In the genomic region with DNA sequence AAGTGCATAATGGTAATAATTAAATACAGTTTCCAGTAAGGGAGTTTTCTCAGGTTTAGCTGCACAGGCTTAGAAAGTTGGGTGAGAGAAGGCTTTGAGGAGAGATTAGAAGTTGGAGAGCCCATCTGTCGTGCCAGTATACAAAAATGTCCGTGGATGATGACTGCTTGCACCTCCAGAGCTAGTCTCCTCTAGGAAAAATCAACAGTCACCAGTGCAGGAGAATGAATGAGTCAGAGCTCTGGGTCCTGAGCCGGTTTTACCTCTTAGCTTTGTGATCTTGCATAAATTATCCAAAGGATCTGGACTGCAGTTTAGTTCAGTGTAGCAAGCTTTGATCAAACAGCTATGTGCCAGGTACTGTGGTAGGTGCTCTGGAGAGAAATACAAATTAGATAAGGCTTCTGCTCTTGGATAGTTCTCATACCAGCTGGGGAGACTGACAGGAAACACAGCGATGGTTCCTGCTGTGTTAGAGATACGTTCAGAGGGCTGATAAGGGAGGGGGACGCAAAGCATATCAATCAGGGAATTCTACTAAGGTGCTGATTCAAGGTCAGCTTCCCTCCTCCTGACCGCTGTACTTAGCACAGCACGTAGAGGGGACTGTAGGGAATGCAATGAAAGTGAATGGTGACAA, we compare ENCODE assay signal across 9 cellular contexts.
DNase-seq lines count a peak whose midpoint lies in the region; ATAC-seq, FAIRE-seq and TF ChIP-seq lines count a peak whose summit lies in the region.
"Had no signal": no experiment of that assay in that cellular context is flagged by ENCODE, and none has a peak within 500 bp of the region (broad histone marks: within the 10 kb centered on the region; RNA-seq: fewer than 3 reads in every experiment).

No MANE protein-coding gene starts in this region.

- H2BK5ac ChIP-seq in mesenchymal stem cell (ENCODE audit: low read depth, low read length, poor library complexity, severe bottlenecking), result no peak overlapping the region

- no peak overlapping the region for H3K9ac ChIP-seq in mesenchymal stem cell (ENCODE audit: low read length)

- ATAC-seq in HG03378 (IDR thresholded peaks at IDR 0.05; ENCODE audit: unreplicated experiment) (no peak), GM21723 (IDR thresholded peaks at IDR 0.05; ENCODE audit: unreplicated experiment) (no peak)

- H3K4me3 ChIP-seq in bronchial epithelial cell (ENCODE audit: low read depth, low read length) (no peak overlapping the region), mesenchymal stem cell (ENCODE audit: insufficient read depth in 1 of 2, low read depth in 1 of 2, low read length in 2 of 2) (no peak overlapping the region), dorsolateral prefrontal cortex (no peak overlapping the region)

- peaks cover 9% of the 10 kb centered on the region for H3K79me1 ChIP-seq in mesenchymal stem cell (replicated peaks; ENCODE audit: low read length, poor library complexity, severe bottlenecking)

- no peak for FAIRE-seq in bronchial epithelial cell (lab: Jason Lieb, UNC)
- FAIRE-seq: endometrium had no signal

- H3K9me3 ChIP-seq in mesenchymal stem cell (ENCODE audit: control insufficient read depth, low read length), result no peaks in the 10 kb centered on the region

- peak overlapping the region in 1 of 2 experiments; percentile 84 for H2BK12ac ChIP-seq in mesenchymal stem cell (ENCODE audit: low read length in 2 of 2)

- no peak overlapping the region for H4K8ac ChIP-seq in mesenchymal stem cell (ENCODE audit: low read length)

- intact Hi-C loops in dorsolateral prefrontal cortex (cut with DNase I), result no loop called here

- H3K36me3 Mint-ChIP-seq in activated CD4-positive, alpha-beta memory T cell treated with anti-CD3 and anti-CD28 coated beads, Interleukin-2, amount 10 ng/mL, durations not matched to agents 7 days and 5 days (ENCODE audit: low read depth), result no peaks in the 10 kb centered on the region

- H2AK5ac ChIP-seq in mesenchymal stem cell (ENCODE audit: low read length, severe bottlenecking), result peak overlapping the region; percentile 7

- DNase-seq in COLO829 (ENCODE audit: low spot score) (peak; percentile 62), NCI-H1105 (lab: John Stamatoyannopoulos, UW) (peak; percentile 16), bronchial epithelial cell (ENCODE audit: low read depth) (peak; percentile 92), mesenchymal stem cell (peak; percentile 88), dorsolateral prefrontal cortex (no peak)
- no peak for DNase-seq in activated CD4-positive, alpha-beta memory T cell treated with anti-CD3 and anti-CD28 coated beads, Interleukin-2, amount 10 ng/mL, durations not matched to agents 7 days and 5 days

- H3K9me3 Mint-ChIP-seq in activated CD4-positive, alpha-beta memory T cell treated with anti-CD3 and anti-CD28 coated beads, Interleukin-2, amount 10 ng/mL, durations not matched to agents 7 days and 5 days, result no peaks in the 10 kb centered on the region

- no peak overlapping the region for H3K4me3 Mint-ChIP-seq in activated CD4-positive, alpha-beta memory T cell treated with anti-CD3 and anti-CD28 coated beads, Interleukin-2, amount 10 ng/mL, durations not matched to agents 7 days and 5 days

- 16% methylated on average over 8 of the region's 8 CpGs for WGBS in mesenchymal stem cell

- no peak overlapping the region for H2BK15ac ChIP-seq in mesenchymal stem cell (ENCODE audit: low read depth, poor library complexity, severe bottlenecking)

- H3K4ac ChIP-seq in mesenchymal stem cell (ENCODE audit: low read depth in 1 of 2, low read length in 2 of 2), result no peak overlapping the region

- peaks cover 20% of the 10 kb centered on the region for H3K4me1 ChIP-seq in mesenchymal stem cell (ENCODE audit: control insufficient read depth, insufficient read depth, low read depth, low read length)

- TF ChIP-seq CTCF in bronchial epithelial cell (IDR thresholded peaks at IDR 0.05; ENCODE audit: insufficient read depth, low read length, severe bottlenecking) (no peak), dorsolateral prefrontal cortex (IDR thresholded peaks at IDR 0.05 in 54 of 56, conservative IDR thresholded peaks at IDR 0.05 in 2 of 56; ENCODE audit: low read depth in 1 of 56, partially characterized antibody in 56 of 56) (no peak)

- H3K4me2 ChIP-seq in mesenchymal stem cell (ENCODE audit: low read length, poor library complexity, severe bottlenecking), result peak overlapping the region; percentile 8

- no peaks in the 10 kb centered on the region for H3K4me1 Mint-ChIP-seq in activated CD4-positive, alpha-beta memory T cell treated with anti-CD3 and anti-CD28 coated beads, Interleukin-2, amount 10 ng/mL, durations not matched to agents 7 days and 5 days

- peaks cover 60% of the 10 kb centered on the region for H3K27me3 Mint-ChIP-seq in activated CD4-positive, alpha-beta memory T cell treated with anti-CD3 and anti-CD28 coated beads, Interleukin-2, amount 10 ng/mL, durations not matched to agents 7 days and 5 days

- peak overlapping the region in 1 of 2 experiments; percentile 16 for H3K18ac ChIP-seq in mesenchymal stem cell (ENCODE audit: low read depth in 1 of 2, low read length in 2 of 2)

- H3K27me3 ChIP-seq in bronchial epithelial cell (ENCODE audit: control insufficient read depth, insufficient read depth, low read length) (no peaks in the 10 kb centered on the region), mesenchymal stem cell (ENCODE audit: control insufficient read depth in 1 of 2, insufficient read depth in 1 of 2, low read length in 2 of 2) (no peaks in the 10 kb centered on the region), dorsolateral prefrontal cortex (no peaks in the 10 kb centered on the region)

- no peaks in the 10 kb centered on the region for H3K36me3 ChIP-seq in bronchial epithelial cell (ENCODE audit: control insufficient read depth, insufficient read depth, low read length)
- peaks cover 0 to 15% of the 10 kb centered on the region in 2 experiments for H3K36me3 ChIP-seq in mesenchymal stem cell (ENCODE audit: control insufficient read depth in 1 of 2, insufficient read depth in 2 of 2, low read depth in 1 of 2, low read length in 2 of 2)

- H4K91ac ChIP-seq in mesenchymal stem cell (ENCODE audit: low read length), result no peak overlapping the region

- H3K27ac ChIP-seq in mesenchymal stem cell (ENCODE audit: low read length, poor library complexity, severe bottlenecking) (peak overlapping the region; percentile 65), dorsolateral prefrontal cortex (peak overlapping the region in 15 of 59 donors; percentile 0 to 56 (median 16))

- CTCF ChIA-PET in activated CD4-positive, alpha-beta memory T cell treated with anti-CD3 and anti-CD28 coated beads, Interleukin-2, amount 10 ng/mL, durations not matched to agents 7 days and 5 days (lab: Charles Lee), result no interaction called here

- no peak overlapping the region for H2AFZ ChIP-seq in mesenchymal stem cell (ENCODE audit: low read depth, low read length)

- H2BK120ac ChIP-seq in mesenchymal stem cell (ENCODE audit: low read depth, low read length), result no peak overlapping the region

- H3K27ac Mint-ChIP-seq in activated CD4-positive, alpha-beta memory T cell treated with anti-CD3 and anti-CD28 coated beads, Interleukin-2, amount 10 ng/mL, durations not matched to agents 7 days and 5 days, result no peak overlapping the region

- POLR2A ChIA-PET in activated CD4-positive, alpha-beta memory T cell treated with anti-CD3 and anti-CD28 coated beads, Interleukin-2, amount 10 ng/mL, durations not matched to agents 7 days and 5 days (lab: Charles Lee), result no interaction called here

- no peak overlapping the region for H3K23ac ChIP-seq in mesenchymal stem cell (ENCODE audit: low read length in 2 of 2)

- H3K14ac ChIP-seq in mesenchymal stem cell (ENCODE audit: low read length in 2 of 2), result no peak overlapping the region

Comparison
In these comparisons a context has a peak if more than half of its experiments do, and no peak if none do; other contexts are left out.
1. DNase-seq: peak in COLO829 (single experiment), NCI-H1105 (single experiment), bronchial epithelial cell (single experiment) and mesenchymal stem cell (single experiment); none in dorsolateral prefrontal cortex (0 of 10) and activated CD4-positive, alpha-beta memory T cell treated with anti-CD3 and anti-CD28 coated beads, Interleukin-2, amount 10 ng/mL, durations not matched to agents 7 days and 5 days (single experiment).